8 cellular contexts compared by ENCODE assay signal in the genomic region with DNA sequence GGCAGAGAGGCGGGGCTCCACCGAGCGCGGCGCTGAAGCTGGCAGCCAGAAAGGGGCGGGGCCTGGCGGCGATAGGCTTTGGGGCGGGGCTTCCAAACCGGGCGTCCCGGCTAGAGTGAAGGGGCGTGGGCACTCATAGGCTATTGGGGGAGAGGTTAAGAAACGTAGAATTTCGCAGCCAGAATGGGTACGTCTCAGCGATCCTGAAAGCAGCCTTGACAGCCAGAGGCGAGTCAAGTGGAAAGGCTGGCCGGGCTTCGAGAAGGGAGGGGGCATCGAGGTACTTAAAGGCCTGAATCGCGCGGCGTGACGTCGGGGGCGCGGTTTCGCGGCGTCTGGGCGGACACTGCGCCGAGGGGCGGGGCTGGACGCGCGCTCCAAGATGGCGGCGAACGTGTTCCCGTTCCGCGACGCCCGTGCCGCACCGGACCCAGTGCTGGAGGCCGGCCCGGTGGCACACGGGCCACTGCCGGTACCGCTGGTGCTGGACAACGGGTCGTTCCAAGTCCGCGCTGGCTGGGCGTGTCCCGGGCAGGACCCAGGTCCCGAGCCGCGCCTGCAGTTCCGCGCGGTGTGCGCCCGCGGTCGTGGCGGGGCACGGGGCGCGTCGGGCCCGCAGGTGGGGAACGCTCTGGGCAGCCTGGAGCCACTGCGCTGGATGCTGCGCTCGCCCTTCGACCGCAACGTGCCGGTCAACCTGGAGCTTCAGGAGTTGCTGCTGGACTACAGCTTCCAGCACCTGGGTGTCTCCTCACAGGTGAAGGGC. TPM values are rescaled to one million over a fixed set of nuclear protein-coding genes. Genes with fewer than 3 reads are reported as not detected.
DNase-seq lines count a peak whose midpoint lies in the region; ATAC-seq and TF ChIP-seq lines count a peak whose summit lies in the region.

TSS of gene ACTR5 (plus strand) at position 364 of the 766 bp plus-strand sequence. CDS start at position 383, 19 bp downstream.

- peak within 1 kb of the TSS; percentile 98 for H3K27ac Mint-ChIP-seq in activated naive CD4-positive, alpha-beta T cell treated with anti-CD3 and anti-CD28 coated beads, Interleukin-2, amount 10 ng/mL, durations not matched to agents 7 days and 5 days

- H3K9me3 Mint-ChIP-seq in activated naive CD4-positive, alpha-beta T cell treated with anti-CD3 and anti-CD28 coated beads, Interleukin-2, amount 10 ng/mL, durations not matched to agents 7 days and 5 days, result no peaks in the 10 kb centered on the region

- peaks cover 15% of the 10 kb centered on the region for H3K27me3 Mint-ChIP-seq in activated naive CD4-positive, alpha-beta T cell treated with anti-CD3 and anti-CD28 coated beads, Interleukin-2, amount 10 ng/mL, durations not matched to agents 7 days and 5 days

- ATAC-seq in HG02610 (IDR thresholded peaks at IDR 0.05; ENCODE audit: unreplicated experiment), result peak; percentile 91

- peak within 1 kb of the TSS; percentile 97 for H3K4me3 Mint-ChIP-seq in activated naive CD4-positive, alpha-beta T cell treated with anti-CD3 and anti-CD28 coated beads, Interleukin-2, amount 10 ng/mL, durations not matched to agents 7 days and 5 days

- peak; percentile 99 for DNase-seq in GM10248 (ENCODE audit: extremely low spot score)
- DNase-seq in NCI-H1048 (lab: John Stamatoyannopoulos, UW), result peak; percentile 74
- DNase-seq in SK-N-DZ (ENCODE audit: low spot score), result peak; percentile 92
- peak; percentile 98 for DNase-seq in activated naive CD4-positive, alpha-beta T cell treated with anti-CD3 and anti-CD28 coated beads, Interleukin-2, amount 10 ng/mL, durations not matched to agents 7 days and 5 days
- DNase-seq in germinal center (ENCODE audit: low spot score), result peak; percentile 97
- DNase-seq in nucleus accumbens (lab: John Stamatoyannopoulos, UW), result peak in 55 of 56 donors; percentile 29 to 98 (median 89)
- DNase-seq in superior temporal gyrus (ENCODE audit: extremely low spot score), result peak; percentile 88

- POLR2A ChIA-PET in GM10248 (lab: Yijun Ruan, JAX), result no interaction called here

- peaks cover 22% of the 10 kb centered on the region for H3K4me1 Mint-ChIP-seq in activated naive CD4-positive, alpha-beta T cell treated with anti-CD3 and anti-CD28 coated beads, Interleukin-2, amount 10 ng/mL, durations not matched to agents 7 days and 5 days

- TF ChIP-seq CTCF in GM10248 (IDR thresholded peaks at IDR 0.05; ENCODE audit: control extremely low read depth, extremely low read depth, low read depth, missing control alignments), result no peak

- peaks cover 13% of the 10 kb centered on the region for H3K36me3 Mint-ChIP-seq in activated naive CD4-positive, alpha-beta T cell treated with anti-CD3 and anti-CD28 coated beads, Interleukin-2, amount 10 ng/mL, durations not matched to agents 7 days and 5 days

- CTCF ChIA-PET in GM10248 (lab: Yijun Ruan, JAX), result interaction anchor here (1.3 to 5.9 kb wide), 5 partner anchors 14 to 101 kb away, joined by 5 to 32 read pairs (median 6); partner anchors contain the start of gene SLC32A1
- CTCF ChIA-PET in activated naive CD4-positive, alpha-beta T cell treated with anti-CD3 and anti-CD28 coated beads, Interleukin-2, amount 10 ng/mL, durations not matched to agents 7 days and 5 days (lab: Charles Lee), result interaction anchor here (0.5 to 2.1 kb wide), 10 partner anchors 58 to 301 kb away, joined by 3 to 7 read pairs (median 4); no protein-coding TSS in a partner anchor

RNA-seq across cellular contexts. Expression of gene ACTR5, which starts in this region (rescaled TPM):
- 25.8 and 28.5 TPM in 2 replicates for polyA plus RNA-seq in SK-N-DZ (2014; cell fraction: cytosol; rRNA removed)
- polyA plus RNA-seq in SK-N-DZ (2014; cell fraction: nucleus; rRNA removed), result 55.5 and 69.2 TPM in 2 replicates

Comparison
In these comparisons a context has a peak if more than half of its experiments do, and no peak if none do; other contexts are left out.
1. Peak in every context shown above with its lines: DNase-seq and ATAC-seq.